ENCODE assay signal across 8 cellular contexts in the genomic region with DNA sequence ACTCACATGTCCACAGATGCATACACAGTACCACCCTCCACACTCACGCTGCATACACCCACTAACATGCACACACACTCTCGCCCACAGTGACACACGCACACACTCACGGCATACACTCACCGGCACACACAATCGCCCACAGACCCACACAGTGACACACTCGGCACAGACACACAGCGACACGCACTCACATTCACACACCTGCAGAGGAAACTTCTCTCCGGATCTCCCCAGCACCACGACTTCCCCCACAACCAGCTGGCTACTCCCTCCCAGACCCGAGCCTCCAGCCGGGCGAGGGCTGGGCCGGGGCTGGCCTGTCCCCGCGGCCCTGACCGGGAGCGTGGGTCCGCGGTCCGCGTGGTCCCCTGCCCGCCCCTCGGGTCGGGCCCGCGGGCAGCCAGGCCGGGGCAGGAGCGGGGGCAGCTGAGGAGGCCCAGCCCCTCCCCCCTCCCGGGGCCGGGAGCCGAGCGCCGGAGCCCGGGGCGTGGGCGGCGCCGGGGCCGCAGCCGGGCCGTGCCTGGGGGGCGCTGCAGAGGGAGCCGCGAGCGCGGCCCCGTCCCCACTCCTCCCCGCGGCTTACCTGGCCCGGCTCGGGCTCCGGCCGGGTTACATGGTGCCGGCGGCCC. TPM values are rescaled to one million over a fixed set of nuclear protein-coding genes. Genes with fewer than 3 reads are reported as not detected.
DNase-seq lines count a peak whose midpoint lies in the region; ATAC-seq and TF ChIP-seq lines count a peak whose summit lies in the region.

No MANE protein-coding gene starts in this region.

- peaks cover 7% of the 10 kb centered on the region for H3K4me1 Mint-ChIP-seq in activated naive CD4-positive, alpha-beta T cell treated with anti-CD3 and anti-CD28 coated beads for 36 hours (ENCODE audit: low read depth)

- H3K27me3 Mint-ChIP-seq in activated naive CD4-positive, alpha-beta T cell treated with anti-CD3 and anti-CD28 coated beads for 36 hours (ENCODE audit: low read depth) = peaks cover 56% of the 10 kb centered on the region

- H3K9me3 ChIP-seq in right lobe of liver = no peaks in the 10 kb centered on the region

- no peak overlapping the region for H3K27ac Mint-ChIP-seq in activated naive CD4-positive, alpha-beta T cell treated with anti-CD3 and anti-CD28 coated beads for 36 hours

- CTCF ChIA-PET in activated naive CD4-positive, alpha-beta T cell treated with anti-CD3 and anti-CD28 coated beads for 36 hours (lab: Charles Lee) = no interaction called here

- H3K4me3 ChIP-seq in right lobe of liver (peak overlapping the region in 2 of 3 donors; percentile 11 to 31), urinary bladder (ENCODE audit: low read depth, low read length) (peak overlapping the region; percentile 55)

- H3K27me3 ChIP-seq in right lobe of liver = peaks cover 4% of the 10 kb centered on the region in 2 donors
- peaks cover 80% of the 10 kb centered on the region for H3K27me3 ChIP-seq in foreskin keratinocyte

- TF ChIP-seq CTCF in right lobe of liver (IDR thresholded peaks at IDR 0.05) = no peak
- no peak for TF ChIP-seq CTCF in foreskin keratinocyte (conservative IDR thresholded peaks at IDR 0.05)

- intact Hi-C loops in activated naive CD4-positive, alpha-beta T cell treated with anti-CD3 and anti-CD28 coated beads for 36 hours (cut with micrococcal nuclease) = no loop called here
- intact Hi-C loops in right lobe of liver (cut with DNase I) = no loop called here

- H3K27ac ChIP-seq in right lobe of liver = no peak overlapping the region
- no peak overlapping the region for H3K27ac ChIP-seq in urinary bladder (ENCODE audit: low read depth)
- no peak overlapping the region for H3K27ac ChIP-seq in foreskin keratinocyte

- H3K36me3 ChIP-seq in right lobe of liver (no peaks in the 10 kb centered on the region), urinary bladder (ENCODE audit: insufficient read depth) (no peaks in the 10 kb centered on the region)

- TF ChIP-seq POLR2A in right lobe of liver (IDR thresholded peaks at IDR 0.05) = no peak

- ATAC-seq in right lobe of liver (peak in 2 of 4 donors; percentile 6 to 19), HG02798 (IDR thresholded peaks at IDR 0.05; ENCODE audit: poor library complexity, unreplicated experiment) (no peak), foreskin keratinocyte (no peak)

- H3K4me3 Mint-ChIP-seq in activated naive CD4-positive, alpha-beta T cell treated with anti-CD3 and anti-CD28 coated beads for 36 hours = peak overlapping the region; percentile 60

- no peaks in the 10 kb centered on the region for H3K9me3 Mint-ChIP-seq in activated naive CD4-positive, alpha-beta T cell treated with anti-CD3 and anti-CD28 coated beads for 36 hours

- H3K4me1 ChIP-seq in right lobe of liver (peaks cover 0 to 9% (median 0%) of the 10 kb centered on the region in 4 donors), urinary bladder (ENCODE audit: insufficient read depth) (no peaks in the 10 kb centered on the region), foreskin keratinocyte (no peaks in the 10 kb centered on the region)

- peak; percentile 12 for DNase-seq in stimulated activated CD4-positive, alpha-beta T cell treated with anti-CD3 and anti-CD28 coated beads, Interleukin-15, amount 100 ng/mL, for 24 hours
- no peak for DNase-seq in stimulated activated CD4-positive, alpha-beta T cell treated with anti-CD3 and anti-CD28 coated beads, Interleukin-2, amount 100 ng/mL, for 48 hours
- DNase-seq in activated naive CD4-positive, alpha-beta T cell treated with anti-CD3 and anti-CD28 coated beads for 36 hours = peak; percentile 15
- no peak for DNase-seq in right lobe of liver
- no peak for DNase-seq in foreskin keratinocyte
- no peak for DNase-seq in kidney glomerular epithelial cell (lab: John Stamatoyannopoulos, UW)

- 15% methylated on average over 9 of the region's 57 CpGs for WGBS in right lobe of liver (ENCODE audit: insufficient coverage, low coverage, low lambda C conversion rate, missing lambda C conversion rate)
- WGBS in urinary bladder = 2% methylated on average over 57 of the region's 57 CpGs

- no peaks in the 10 kb centered on the region for H3K36me3 Mint-ChIP-seq in activated naive CD4-positive, alpha-beta T cell treated with anti-CD3 and anti-CD28 coated beads for 36 hours (ENCODE audit: low read depth)

RNA-seq across cellular contexts. Expression of a gene that starts 0.5 kb away (rescaled TPM):
- under 1 TPM; 0.69 to 0.74 TPM for total RNA-seq in activated naive CD4-positive, alpha-beta T cell treated with anti-CD3 and anti-CD28 coated beads for 36 hours
- total RNA-seq in right lobe of liver = under 1 TPM in 2 of 6 experiments, not detected in 4; 0.07 to 0.13 TPM
- not detected for total RNA-seq in urinary bladder
- polyA plus RNA-seq in urinary bladder = 0.29 TPM
- 0.07 TPM in 1 of 2 replicates, not detected in the other for total RNA-seq in foreskin keratinocyte
- polyA plus RNA-seq in foreskin keratinocyte = 0.02 TPM in 2 replicates

RNA-seq across cellular contexts. Expression of a gene that starts 56.2 kb away (rescaled TPM):
- 10 to 100 TPM; 18.2 to 19.9 TPM for total RNA-seq in activated naive CD4-positive, alpha-beta T cell treated with anti-CD3 and anti-CD28 coated beads for 36 hours
- total RNA-seq in right lobe of liver (10 to 100 TPM; 12.6 to 22.1 (median 16.2) TPM), urinary bladder (31.6 TPM), foreskin keratinocyte (16.2 and 18.7 TPM in 2 replicates)
- polyA plus RNA-seq in urinary bladder (83.9 TPM), foreskin keratinocyte (23.6 and 27.5 TPM in 2 replicates)

Comparison
In these comparisons a context has a peak if more than half of its experiments do, and no peak if none do; other contexts are left out.
1. DNase-seq: peak in stimulated activated CD4-positive, alpha-beta T cell treated with anti-CD3 and anti-CD28 coated beads, Interleukin-15, amount 100 ng/mL, for 24 hours (single experiment) and activated naive CD4-positive, alpha-beta T cell treated with anti-CD3 and anti-CD28 coated beads for 36 hours (single experiment); none in stimulated activated CD4-positive, alpha-beta T cell treated with anti-CD3 and anti-CD28 coated beads, Interleukin-2, amount 100 ng/mL, for 48 hours (0 of 2), right lobe of liver (0 of 3), foreskin keratinocyte (0 of 2) and kidney glomerular epithelial cell (single experiment).